17 cellular contexts compared by ENCODE assay signal in genomic region chr21:45571641-45572040, GRCh38. TPM values are rescaled to one million over a fixed set of nuclear protein-coding genes. Genes with fewer than 3 reads are reported as not detected.
DNase-seq lines count a peak whose midpoint lies in the region; ATAC-seq and TF ChIP-seq lines count a peak whose summit lies in the region.
"Had no signal": no experiment of that assay in that cellular context is flagged by ENCODE, and none has a peak within 500 bp of the region (broad histone marks: within the 10 kb centered on the region; RNA-seq: fewer than 3 reads in every experiment).

No MANE protein-coding gene starts in this region.

- H3K36me3 ChIP-seq in endodermal cell (ENCODE audit: control insufficient read depth, insufficient read depth, low read length) (no peaks in the 10 kb centered on the region), neural progenitor cell (no peaks in the 10 kb centered on the region)

- H3K27me3 Mint-ChIP-seq in endodermal cell (ENCODE audit: insufficient read depth): peaks cover 3% of the 10 kb centered on the region
- H3K27me3 Mint-ChIP-seq in neural progenitor cell (ENCODE audit: insufficient read depth, low read depth): peaks cover 22% of the 10 kb centered on the region

- H3K4me3 Mint-ChIP-seq in endodermal cell (no peak overlapping the region), neural progenitor cell (peak overlapping the region; percentile 3)

- H3K9me3 Mint-ChIP-seq in endodermal cell: no peaks in the 10 kb centered on the region
- H3K9me3 Mint-ChIP-seq in neural progenitor cell: peaks cover 3% of the 10 kb centered on the region

- H3K36me3 Mint-ChIP-seq in endodermal cell (ENCODE audit: low read depth): no peaks in the 10 kb centered on the region
- no peaks in the 10 kb centered on the region for H3K36me3 Mint-ChIP-seq in neural progenitor cell

- 90 to 91% methylated on average over 15 of the region's 15 CpGs for WGBS in endodermal cell (ENCODE audit: insufficient coverage in 1 of 2, insufficient read length in 1 of 2), 2 experiments

- H3K4me2 ChIP-seq in neural progenitor cell: no peak overlapping the region

- H3K27me3 ChIP-seq in endodermal cell (ENCODE audit: control insufficient read depth, insufficient read depth, low read length, poor library complexity, severe bottlenecking) (no peaks in the 10 kb centered on the region), neural progenitor cell (peaks cover 9% of the 10 kb centered on the region)

- no peak overlapping the region for H3K27ac ChIP-seq in endodermal cell (ENCODE audit: low read depth, low read length)
- no peak overlapping the region for H3K27ac ChIP-seq in neural progenitor cell

- H3K4me1 Mint-ChIP-seq in endodermal cell (no peaks in the 10 kb centered on the region), neural progenitor cell (peaks cover 43% of the 10 kb centered on the region)

- H3K27ac Mint-ChIP-seq in endodermal cell: peak overlapping the region; percentile 21
- H3K27ac Mint-ChIP-seq in neural progenitor cell: peak overlapping the region; percentile 78

- no peak overlapping the region for H2AFZ ChIP-seq in neural progenitor cell (replicated peaks)

- H4K20me1 ChIP-seq in neural progenitor cell (ENCODE audit: low read depth): no peaks in the 10 kb centered on the region

- no peaks in the 10 kb centered on the region for H3K9me3 ChIP-seq in endodermal cell (ENCODE audit: control insufficient read depth, low read length)
- no peaks in the 10 kb centered on the region for H3K9me3 ChIP-seq in neural progenitor cell (ENCODE audit: low read depth)
- H3K9me3 ChIP-seq: Caco-2 had no signal

- DNase-seq in activated CD8-positive, alpha-beta memory T cell treated with anti-CD3 and anti-CD28 coated beads for 24 hours: peak; percentile 38
- DNase-seq in activated CD8-positive, alpha-beta memory T cell treated with anti-CD3 and anti-CD28 coated beads, Interleukin-2, amount 50 U/mL, for 48 hours: no peak
- no peak for DNase-seq in endodermal cell
- DNase-seq in neural progenitor cell (ENCODE audit: low spot score): no peak
- no peak for DNase-seq in effector CD4-positive, alpha-beta T cell
- DNase-seq: 8988T; Caco-2; DMS53; MV-4-11; NCI-H1436; NCI-H2029 treated with DMSO at 0.1 percent for 48 hours; NCI-H526; NK-92 treated with Interleukin-12 subunit alpha and Interleukin-12 subunit beta, amount 100 ng/mL, for 24 hours had no signal

- TF ChIP-seq CTCF in endodermal cell (conservative IDR thresholded peaks at IDR 0.05) (no peak), neural progenitor cell (IDR thresholded peaks at IDR 0.05) (no peak)

- H3K4me1 ChIP-seq in endodermal cell (ENCODE audit: control insufficient read depth, insufficient read depth, low read length) (no peaks in the 10 kb centered on the region), neural progenitor cell (peaks cover 25% of the 10 kb centered on the region)
- H3K4me1 ChIP-seq: Caco-2 had no signal

- H3K79me2 ChIP-seq in neural progenitor cell (ENCODE audit: low read depth): no peaks in the 10 kb centered on the region

- ATAC-seq in HG03457 (IDR thresholded peaks at IDR 0.05; ENCODE audit: unreplicated experiment) (no peak), HG02610 (IDR thresholded peaks at IDR 0.05; ENCODE audit: unreplicated experiment) (no peak), GM21737 (IDR thresholded peaks at IDR 0.05; ENCODE audit: unreplicated experiment) (no peak)
- ATAC-seq: GM12878 had no signal

- no peak overlapping the region for H3K4me3 ChIP-seq in endodermal cell (ENCODE audit: low read length)
- H3K4me3 ChIP-seq in neural progenitor cell: no peak overlapping the region
- H3K4me3 ChIP-seq: GM12878 had no signal

- no peak overlapping the region for H3K9ac ChIP-seq in endodermal cell (ENCODE audit: extremely low read depth, low read length, poor library complexity, severe bottlenecking)
- peak overlapping the region; percentile 27 for H3K9ac ChIP-seq in neural progenitor cell

- peaks cover 8% of the 10 kb centered on the region for H3F3A ChIP-seq in neural progenitor cell (ENCODE audit: low read depth)

RNA-seq across cellular contexts. Expression of gene SLC19A1, which starts 29.4 kb away (rescaled TPM):
- total RNA-seq in endodermal cell (10 to 100 TPM; 28.8 to 29.4 TPM), neural progenitor cell (ENCODE audit: low replicate concordance) (7.7 and 17.3 TPM in 2 replicates)
- 19.9 TPM for polyA plus RNA-seq in endodermal cell (2013, experiment 1 of 2)
- polyA plus RNA-seq in endodermal cell (2013, experiment 2 of 2): 16.4 TPM
